ENCODE assay signal across 17 cellular contexts in the genomic region with DNA sequence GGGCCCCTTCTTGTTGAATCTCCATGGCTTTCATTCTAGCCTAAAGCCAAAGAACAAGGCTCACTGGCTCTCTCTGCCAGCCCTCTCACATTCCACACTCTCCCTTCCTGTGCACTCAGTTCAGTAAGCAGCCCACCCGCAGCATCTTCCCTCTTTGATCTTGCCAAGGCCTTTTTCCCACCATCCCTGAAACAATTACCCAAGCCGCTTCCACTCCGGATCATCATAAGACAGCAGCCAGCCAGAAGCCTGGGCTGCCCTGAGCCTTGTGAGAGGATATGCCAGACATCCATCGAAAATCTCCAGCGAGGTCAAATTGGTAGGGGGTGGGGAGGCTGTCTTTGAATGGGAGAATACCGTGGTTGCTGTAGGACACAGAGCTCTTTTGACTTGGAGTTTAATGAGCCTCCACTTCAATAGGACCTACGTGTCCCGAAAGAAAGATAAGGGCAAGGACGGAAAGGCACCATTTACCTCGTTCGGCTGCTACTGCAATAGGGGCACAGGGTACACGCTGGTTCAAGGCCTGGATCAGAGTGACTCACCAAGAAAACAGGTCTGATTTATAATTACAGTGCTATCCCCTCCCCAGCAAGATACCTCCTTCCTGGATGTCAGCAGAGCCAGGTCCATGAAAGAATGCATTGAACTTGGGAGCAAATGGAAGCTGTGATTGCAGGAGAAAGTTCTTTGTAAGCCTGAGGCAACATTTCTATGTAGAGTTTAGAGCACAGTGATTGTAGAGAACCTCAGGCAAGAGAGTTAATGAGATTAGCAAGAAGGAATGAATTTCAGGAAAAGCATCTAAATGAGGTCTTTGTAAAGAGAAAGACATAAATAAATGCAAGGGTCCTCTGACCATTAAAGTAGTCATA.
"Had no signal": no experiment of that assay in that cellular context is flagged by ENCODE, and none has a peak within 500 bp of the region (broad histone marks: within the 10 kb centered on the region; RNA-seq: fewer than 3 reads in every experiment).

No MANE protein-coding gene starts in this region.

- FAIRE-seq: kidney had no signal

- H3K9me3 Mint-ChIP-seq: activated T-helper 1 cell treated with anti-CD3 and anti-CD28 coated beads, Interleukin-12 subunit alpha, Interleukin-12 subunit beta, Interleukin-2, Interleukin-4 antibody, amounts not matched to agents 30 ng/mL and 10 ng/mL and 1 ng/mL, durations not matched to agents 14 hours and 24 hours and 36 hours; effector memory CD8-positive, alpha-beta T cell; natural killer cell treated with Interleukin-12 subunit alpha and Interleukin-12 subunit beta and Interleukin-15 and Interleukin-18, amount 100 ng/mL, for 72 hours had no signal

- H3K27ac Mint-ChIP-seq: activated naive CD8-positive, alpha-beta T cell treated with anti-CD3 and anti-CD28 coated beads for 36 hours; activated T-helper 1 cell treated with anti-CD3 and anti-CD28 coated beads, Interleukin-12 subunit alpha, Interleukin-12 subunit beta, Interleukin-2, Interleukin-4 antibody, amounts not matched to agents 30 ng/mL and 10 ng/mL and 1 ng/mL, durations not matched to agents 14 hours and 24 hours and 36 hours; effector memory CD8-positive, alpha-beta T cell; natural killer cell treated with Interleukin-12 subunit alpha and Interleukin-12 subunit beta and Interleukin-15 and Interleukin-18, amount 100 ng/mL, for 72 hours; T-cell had no signal

- H3K27me3 Mint-ChIP-seq: activated naive CD8-positive, alpha-beta T cell treated with anti-CD3 and anti-CD28 coated beads for 36 hours; effector memory CD8-positive, alpha-beta T cell had no signal

- DNase-seq: activated naive CD8-positive, alpha-beta T cell treated with anti-CD3 and anti-CD28 coated beads for 36 hours; amygdala; cerebellar nuclear complex; effector memory CD8-positive, alpha-beta T cell; kidney; left lung; ovary; SK-N-SH; stimulated activated CD4-positive, alpha-beta T cell treated with anti-CD3 and anti-CD28 coated beads, Interleukin-4, amount 100 ng/mL, for 4 hours; stimulated activated CD8-positive, alpha-beta memory T cell treated with anti-CD3 and anti-CD28 coated beads, Interleukin-4, amount 100 ng/mL, for 48 hours; stimulated activated naive CD4-positive, alpha-beta T cell treated with Interleukin-2 at 50 U/mL for 16 hours; substantia nigra; T-cell; T1000 had no signal

- H3K36me3 Mint-ChIP-seq: natural killer cell treated with Interleukin-12 subunit alpha and Interleukin-12 subunit beta and Interleukin-15 and Interleukin-18, amount 100 ng/mL, for 72 hours had no signal

- H3K4me3 Mint-ChIP-seq: activated naive CD8-positive, alpha-beta T cell treated with anti-CD3 and anti-CD28 coated beads for 36 hours; activated T-helper 1 cell treated with anti-CD3 and anti-CD28 coated beads, Interleukin-12 subunit alpha, Interleukin-12 subunit beta, Interleukin-2, Interleukin-4 antibody, amounts not matched to agents 30 ng/mL and 10 ng/mL and 1 ng/mL, durations not matched to agents 14 hours and 24 hours and 36 hours; effector memory CD8-positive, alpha-beta T cell; natural killer cell treated with Interleukin-12 subunit alpha and Interleukin-12 subunit beta and Interleukin-15 and Interleukin-18, amount 100 ng/mL, for 72 hours; T-cell had no signal

- ATAC-seq: activated CD4-positive, CD25-positive, alpha-beta regulatory T cell treated with anti-CD3 and anti-CD28 coated beads, Interleukin-2, amount 50 U/mL, for 24 hours; effector memory CD8-positive, alpha-beta T cell; left lung; natural killer cell treated with Interleukin-12 subunit alpha and Interleukin-12 subunit beta and Interleukin-15 and Interleukin-18, amount 100 ng/mL, for 72 hours; T-cell had no signal

- H3K4me1 Mint-ChIP-seq: activated naive CD8-positive, alpha-beta T cell treated with anti-CD3 and anti-CD28 coated beads for 36 hours; T-cell had no signal
